ENCODE assay signal across 9 cellular contexts in genomic region chr13:94239135-94239534, GRCh38.
DNase-seq lines count a peak whose midpoint lies in the region; ATAC-seq and TF ChIP-seq lines count a peak whose summit lies in the region.
"Had no signal": no experiment of that assay in that cellular context is flagged by ENCODE, and none has a peak within 500 bp of the region (broad histone marks: within the 10 kb centered on the region; RNA-seq: fewer than 3 reads in every experiment).

No MANE protein-coding gene starts in this region.

- H3K4me3 ChIP-seq in GM06990 (replicated peaks; ENCODE audit: low read depth, low read length) = no peak overlapping the region
- H3K4me3 ChIP-seq in mucosa of descending colon = no peak overlapping the region
- H3K4me3 ChIP-seq: thyroid gland had no signal

- H3K4me1 Mint-ChIP-seq in naive thymus-derived CD8-positive, alpha-beta T cell = peaks cover 23 to 48% (median 40%) of the 10 kb centered on the region in 4 donors

- no peaks in the 10 kb centered on the region for H3K27me3 ChIP-seq in GM06990 (replicated peaks; ENCODE audit: control insufficient read depth, insufficient read depth, low read length)
- H3K27me3 ChIP-seq: thyroid gland had no signal

- POLR2A ChIA-PET in naive thymus-derived CD8-positive, alpha-beta T cell (lab: Charles Lee) = interaction anchor here (0.6 kb wide), 1 partner anchor 85 kb away, joined by 3 read pairs; no protein-coding TSS in a partner anchor

- no peaks in the 10 kb centered on the region for H3K27me3 Mint-ChIP-seq in naive thymus-derived CD8-positive, alpha-beta T cell

- no peaks in the 10 kb centered on the region for H3K36me3 Mint-ChIP-seq in activated naive CD4-positive, alpha-beta T cell treated with anti-CD3 and anti-CD28 coated beads, Interleukin-2, amount 50 U/mL, for 72 hours
- no peaks in the 10 kb centered on the region for H3K36me3 Mint-ChIP-seq in naive thymus-derived CD8-positive, alpha-beta T cell

- H3K9me3 Mint-ChIP-seq in activated naive CD4-positive, alpha-beta T cell treated with anti-CD3 and anti-CD28 coated beads, Interleukin-2, amount 50 U/mL, for 72 hours = peaks cover 5 to 6% of the 10 kb centered on the region in 2 donors
- H3K9me3 Mint-ChIP-seq in naive thymus-derived CD8-positive, alpha-beta T cell = no peaks in the 10 kb centered on the region

- intact Hi-C loops in mucosa of descending colon (cut with DNase I, micrococcal nuclease) = no loop called here

- TF ChIP-seq CTCF in GM06990 (IDR thresholded peaks at IDR 0.05; ENCODE audit: insufficient read depth, low read length, poor library complexity, severe bottlenecking) (no peak), mucosa of descending colon (IDR thresholded peaks at IDR 0.05) (no peak)

- H3K4me1 ChIP-seq in mucosa of descending colon (ENCODE audit: low read depth) = no peaks in the 10 kb centered on the region
- H3K4me1 ChIP-seq: thyroid gland had no signal

- H3K36me3 ChIP-seq in GM06990 (ENCODE audit: control insufficient read depth, insufficient read depth, low read length) (no peaks in the 10 kb centered on the region), mucosa of descending colon (ENCODE audit: low read depth) (no peaks in the 10 kb centered on the region)
- H3K36me3 ChIP-seq: thyroid gland had no signal

- ATAC-seq in HG02798 (IDR thresholded peaks at IDR 0.05; ENCODE audit: poor library complexity, unreplicated experiment) = peak; percentile 55
- peak; percentile 78 to 80 for ATAC-seq in activated naive CD4-positive, alpha-beta T cell treated with anti-CD3 and anti-CD28 coated beads, Interleukin-2, amount 50 U/mL, for 72 hours
- ATAC-seq in naive thymus-derived CD8-positive, alpha-beta T cell = peak; percentile 82 to 84
- no peak for ATAC-seq in HG02870 (IDR thresholded peaks at IDR 0.05; ENCODE audit: unreplicated experiment)
- ATAC-seq in mucosa of descending colon = no peak

- H3K4me3 Mint-ChIP-seq in naive thymus-derived CD8-positive, alpha-beta T cell = peak overlapping the region in 8 of 10 donors; percentile 1 to 61 (median 30)

- peak; percentile 3 for DNase-seq in GM06990 (ENCODE audit: extremely low read depth, insufficient read length)
- no peak for DNase-seq in activated naive CD4-positive, alpha-beta T cell treated with anti-CD3 and anti-CD28 coated beads, Interleukin-2, amount 50 U/mL, for 72 hours (ENCODE audit: low spot score in 2 of 2)
- peak in 5 of 10 donors; percentile 5 to 51 (median 20) for DNase-seq in naive thymus-derived CD8-positive, alpha-beta T cell
- no peak for DNase-seq in NCI-H2227 treated with DMSO at 0.1 percent for 48 hours (lab: John Stamatoyannopoulos, UW)
- DNase-seq in mucosa of descending colon = no peak
- DNase-seq: NCI-H1694, thyroid gland had no signal

- peak overlapping the region in 1 of 2 donors; percentile 6 for H3K27ac Mint-ChIP-seq in activated naive CD4-positive, alpha-beta T cell treated with anti-CD3 and anti-CD28 coated beads, Interleukin-2, amount 50 U/mL, for 72 hours
- H3K27ac Mint-ChIP-seq in naive thymus-derived CD8-positive, alpha-beta T cell = peak overlapping the region in 6 of 10 donors; percentile 7 to 66 (median 54)

- H3K9me3 ChIP-seq in mucosa of descending colon = no peaks in the 10 kb centered on the region
- H3K9me3 ChIP-seq: thyroid gland had no signal

Comparison
In these comparisons a context has a peak if more than half of its experiments do, and no peak if none do; other contexts are left out.
1. ATAC-seq: peak in HG02798 (single experiment), activated naive CD4-positive, alpha-beta T cell treated with anti-CD3 and anti-CD28 coated beads, Interleukin-2, amount 50 U/mL, for 72 hours (2 of 2) and naive thymus-derived CD8-positive, alpha-beta T cell (2 of 2); none in HG02870 (single experiment) and mucosa of descending colon (single experiment).